In genomic region chr2:17538022-17538843, GRCh38 we compare ENCODE assay signal across 8 cellular contexts. TPM values are rescaled to one million over a fixed set of nuclear protein-coding genes. Genes with fewer than 3 reads are reported as not detected.
DNase-seq lines count a peak whose midpoint lies in the region; ATAC-seq lines count a peak whose summit lies in the region.

No MANE protein-coding gene starts in this region.

- H3K27ac Mint-ChIP-seq in activated T-helper 1 cell treated with anti-CD3 and anti-CD28 coated beads, Interleukin-12 subunit alpha, Interleukin-12 subunit beta, Interleukin-2, Interleukin-4 antibody, amounts not matched to agents 30 ng/mL and 10 ng/mL and 1 ng/mL, durations not matched to agents 14 hours and 24 hours and 36 hours: no peak overlapping the region
- H3K27ac Mint-ChIP-seq in CD8-positive, alpha-beta memory T cell: no peak overlapping the region

- H3K4me1 Mint-ChIP-seq in activated T-helper 1 cell treated with anti-CD3 and anti-CD28 coated beads, Interleukin-12 subunit alpha, Interleukin-12 subunit beta, Interleukin-2, Interleukin-4 antibody, amounts not matched to agents 30 ng/mL and 10 ng/mL and 1 ng/mL, durations not matched to agents 14 hours and 24 hours and 36 hours (ENCODE audit: low read depth): peaks cover 5% of the 10 kb centered on the region
- H3K4me1 Mint-ChIP-seq in CD8-positive, alpha-beta memory T cell: peaks cover 0 to 5% (median 5%) of the 10 kb centered on the region in 3 donors

- no peaks in the 10 kb centered on the region for H3K36me3 ChIP-seq in mucosa of rectum (ENCODE audit: control insufficient read depth in 2 of 2, insufficient read depth in 2 of 2, low read length in 2 of 2)
- no peaks in the 10 kb centered on the region for H3K36me3 ChIP-seq in CD8-positive, alpha-beta memory T cell (ENCODE audit: insufficient read depth, low read length)

- peaks cover 53% of the 10 kb centered on the region for H3K27me3 Mint-ChIP-seq in activated T-helper 1 cell treated with anti-CD3 and anti-CD28 coated beads, Interleukin-12 subunit alpha, Interleukin-12 subunit beta, Interleukin-2, Interleukin-4 antibody, amounts not matched to agents 30 ng/mL and 10 ng/mL and 1 ng/mL, durations not matched to agents 14 hours and 24 hours and 36 hours (ENCODE audit: insufficient read depth)
- H3K27me3 Mint-ChIP-seq in CD8-positive, alpha-beta memory T cell: peaks cover 36 to 64% of the 10 kb centered on the region in 2 donors

- peak; percentile 13 for DNase-seq in dermis blood vessel endothelial cell
- no peak for DNase-seq in T-helper 9 cell
- DNase-seq in activated T-helper 1 cell treated with anti-CD3 and anti-CD28 coated beads, Interleukin-12 subunit alpha, Interleukin-12 subunit beta, Interleukin-2, Interleukin-4 antibody, amounts not matched to agents 30 ng/mL and 10 ng/mL and 1 ng/mL, durations not matched to agents 14 hours and 24 hours and 36 hours (ENCODE audit: low spot score): no peak
- DNase-seq in OCI-M1 (lab: John Stamatoyannopoulos, UW): no peak
- DNase-seq in CD8-positive, alpha-beta memory T cell: no peak

- POLR2A ChIA-PET in CD8-positive, alpha-beta memory T cell (lab: Charles Lee): no interaction called here

- H3K36me3 Mint-ChIP-seq in activated T-helper 1 cell treated with anti-CD3 and anti-CD28 coated beads, Interleukin-12 subunit alpha, Interleukin-12 subunit beta, Interleukin-2, Interleukin-4 antibody, amounts not matched to agents 30 ng/mL and 10 ng/mL and 1 ng/mL, durations not matched to agents 14 hours and 24 hours and 36 hours (ENCODE audit: low read depth): peaks cover 2% of the 10 kb centered on the region
- peaks cover 0 to 7% (median 0%) of the 10 kb centered on the region in 3 donors for H3K36me3 Mint-ChIP-seq in CD8-positive, alpha-beta memory T cell

- peak; percentile 40 for ATAC-seq in GM19395 (IDR thresholded peaks at IDR 0.05; ENCODE audit: unreplicated experiment)
- peak; percentile 33 for ATAC-seq in HG03521 (IDR thresholded peaks at IDR 0.05; ENCODE audit: unreplicated experiment)

- CTCF ChIA-PET in CD8-positive, alpha-beta memory T cell (lab: Charles Lee): no interaction called here

- H3K4me3 ChIP-seq in mucosa of rectum (ENCODE audit: low read length in 2 of 2): peak overlapping the region; percentile 79 to 88
- no peak overlapping the region for H3K4me3 ChIP-seq in CD8-positive, alpha-beta memory T cell (ENCODE audit: low read length)

- H3K9me3 ChIP-seq in mucosa of rectum (ENCODE audit: control insufficient read depth in 2 of 2, low read length in 2 of 2): no peaks in the 10 kb centered on the region
- no peaks in the 10 kb centered on the region for H3K9me3 ChIP-seq in CD8-positive, alpha-beta memory T cell (ENCODE audit: low read length)

- H3K27ac ChIP-seq in mucosa of rectum (ENCODE audit: low read depth in 2 of 2, low read length in 2 of 2): peak overlapping the region; percentile 80 to 83
- H3K27ac ChIP-seq in CD8-positive, alpha-beta memory T cell (ENCODE audit: low read depth, low read length): no peak overlapping the region

- peak overlapping the region; percentile 69 to 71 for H3K9ac ChIP-seq in mucosa of rectum (ENCODE audit: low read depth in 1 of 2, low read length in 2 of 2)

- H3K27me3 ChIP-seq in mucosa of rectum (ENCODE audit: control insufficient read depth in 2 of 2, insufficient read depth in 2 of 2, low read length in 2 of 2): no peaks in the 10 kb centered on the region
- H3K27me3 ChIP-seq in CD8-positive, alpha-beta memory T cell (ENCODE audit: insufficient read depth, low read length, poor library complexity, severe bottlenecking): peaks cover 13% of the 10 kb centered on the region

- H3K9me3 Mint-ChIP-seq in activated T-helper 1 cell treated with anti-CD3 and anti-CD28 coated beads, Interleukin-12 subunit alpha, Interleukin-12 subunit beta, Interleukin-2, Interleukin-4 antibody, amounts not matched to agents 30 ng/mL and 10 ng/mL and 1 ng/mL, durations not matched to agents 14 hours and 24 hours and 36 hours: no peaks in the 10 kb centered on the region
- H3K9me3 Mint-ChIP-seq in CD8-positive, alpha-beta memory T cell: peaks cover 0 to 19% (median 8%) of the 10 kb centered on the region in 5 donors

- H3K4me3 Mint-ChIP-seq in activated T-helper 1 cell treated with anti-CD3 and anti-CD28 coated beads, Interleukin-12 subunit alpha, Interleukin-12 subunit beta, Interleukin-2, Interleukin-4 antibody, amounts not matched to agents 30 ng/mL and 10 ng/mL and 1 ng/mL, durations not matched to agents 14 hours and 24 hours and 36 hours: no peak overlapping the region
- no peak overlapping the region for H3K4me3 Mint-ChIP-seq in CD8-positive, alpha-beta memory T cell

- intact Hi-C loops in activated T-helper 1 cell treated with anti-CD3 and anti-CD28 coated beads, Interleukin-12 subunit alpha, Interleukin-12 subunit beta, Interleukin-2, Interleukin-4 antibody, amounts not matched to agents 30 ng/mL and 10 ng/mL and 1 ng/mL, durations not matched to agents 14 hours and 24 hours and 36 hours (cut with micrococcal nuclease): loop anchor here (5.0 kb wide), 1 partner anchor 1814 kb away; no protein-coding TSS in a partner anchor

- peaks cover 0 to 3% of the 10 kb centered on the region in 2 donors for H3K4me1 ChIP-seq in mucosa of rectum (ENCODE audit: control insufficient read depth in 2 of 2, insufficient read depth in 2 of 2, low read length in 2 of 2)
- H3K4me1 ChIP-seq in CD8-positive, alpha-beta memory T cell (ENCODE audit: insufficient read depth, low read length): no peaks in the 10 kb centered on the region

RNA-seq across cellular contexts. Expression of gene VSNL1, which starts 2.3 kb away (rescaled TPM):
- 0.14 TPM in 1 of 2 replicates, not detected in the other for total RNA-seq in dermis blood vessel endothelial cell
- total RNA-seq in activated T-helper 1 cell treated with anti-CD3 and anti-CD28 coated beads, Interleukin-12 subunit alpha, Interleukin-12 subunit beta, Interleukin-2, Interleukin-4 antibody, amounts not matched to agents 30 ng/mL and 10 ng/mL and 1 ng/mL, durations not matched to agents 14 hours and 24 hours and 36 hours: not detected in 2 replicates
- not detected for total RNA-seq in CD8-positive, alpha-beta memory T cell
- not detected for polyA plus RNA-seq in CD8-positive, alpha-beta memory T cell

RNA-seq across cellular contexts. Expression of gene RAD51AP2, which starts 20.0 kb away (rescaled TPM):
- not detected in 2 replicates for total RNA-seq in dermis blood vessel endothelial cell
- not detected in 2 replicates for total RNA-seq in activated T-helper 1 cell treated with anti-CD3 and anti-CD28 coated beads, Interleukin-12 subunit alpha, Interleukin-12 subunit beta, Interleukin-2, Interleukin-4 antibody, amounts not matched to agents 30 ng/mL and 10 ng/mL and 1 ng/mL, durations not matched to agents 14 hours and 24 hours and 36 hours
- total RNA-seq in CD8-positive, alpha-beta memory T cell: not detected
- polyA plus RNA-seq in CD8-positive, alpha-beta memory T cell: not detected
